Comparison of ENCODE assay signal across 17 cellular contexts in genomic region chr2:136359121-136359965, GRCh38.
"Had no signal": no experiment of that assay in that cellular context is flagged by ENCODE, and none has a peak within 500 bp of the region (broad histone marks: within the 10 kb centered on the region; RNA-seq: fewer than 3 reads in every experiment).

No MANE protein-coding gene starts in this region.

- DNase-seq: activated naive CD8-positive, alpha-beta T cell treated with anti-CD3 and anti-CD28 coated beads, Interleukin-2, amount 10 ng/mL, durations not matched to agents 7 days and 5 days; anterior cingulate cortex; brain microvascular endothelial cell; effector memory CD4-positive, alpha-beta T cell; foreskin melanocyte; head of caudate nucleus; immature natural killer cell; mesenchymal stem cell; naive thymus-derived CD8-positive, alpha-beta T cell; sigmoid colon; spleen; trophoblast cell had no signal

- H3K79me2 ChIP-seq: parathyroid adenoma had no signal

- H3K36me3 ChIP-seq: brain microvascular endothelial cell, neutrophil, sigmoid colon, spleen, suprapubic skin had no signal

- H3K36me3 Mint-ChIP-seq: activated naive CD8-positive, alpha-beta T cell treated with anti-CD3 and anti-CD28 coated beads, Interleukin-2, amount 10 ng/mL, durations not matched to agents 7 days and 5 days; immature natural killer cell; naive thymus-derived CD8-positive, alpha-beta T cell; stimulated activated memory B cell treated with anti-CD40 and anti-IgM and Interleukin-4, amounts not matched to agents 10 μg/mL and 1 μg/mL and 100 μg/mL, for 72 hours had no signal

- H3K27ac Mint-ChIP-seq: activated naive CD8-positive, alpha-beta T cell treated with anti-CD3 and anti-CD28 coated beads, Interleukin-2, amount 10 ng/mL, durations not matched to agents 7 days and 5 days; dendritic cell treated with granulocyte-macrophage colony-stimulating factor and Interleukin-4, amounts not matched to agents 40 ng/mL and 50 ng/mL, for 4 days; stimulated activated memory B cell treated with anti-CD40 and anti-IgM and Interleukin-4, amounts not matched to agents 10 μg/mL and 1 μg/mL and 100 μg/mL, for 72 hours had no signal

- H3K4me3 Mint-ChIP-seq: activated naive CD8-positive, alpha-beta T cell treated with anti-CD3 and anti-CD28 coated beads, Interleukin-2, amount 10 ng/mL, durations not matched to agents 7 days and 5 days; dendritic cell treated with granulocyte-macrophage colony-stimulating factor and Interleukin-4, amounts not matched to agents 40 ng/mL and 50 ng/mL, for 4 days; immature natural killer cell; naive thymus-derived CD8-positive, alpha-beta T cell; stimulated activated memory B cell treated with anti-CD40 and anti-IgM and Interleukin-4, amounts not matched to agents 10 μg/mL and 1 μg/mL and 100 μg/mL, for 72 hours had no signal

- ATAC-seq: stimulated activated memory B cell treated with anti-CD40 and anti-IgM and Interleukin-4, amounts not matched to agents 10 μg/mL and 1 μg/mL and 100 μg/mL, for 72 hours had no signal

- H3K4me3 ChIP-seq: sigmoid colon, spleen, suprapubic skin had no signal

- H3K9me3 Mint-ChIP-seq: activated naive CD8-positive, alpha-beta T cell treated with anti-CD3 and anti-CD28 coated beads, Interleukin-2, amount 10 ng/mL, durations not matched to agents 7 days and 5 days; dendritic cell treated with granulocyte-macrophage colony-stimulating factor and Interleukin-4, amounts not matched to agents 40 ng/mL and 50 ng/mL, for 4 days; immature natural killer cell; stimulated activated memory B cell treated with anti-CD40 and anti-IgM and Interleukin-4, amounts not matched to agents 10 μg/mL and 1 μg/mL and 100 μg/mL, for 72 hours had no signal

- H3K27me3 Mint-ChIP-seq: dendritic cell treated with granulocyte-macrophage colony-stimulating factor and Interleukin-4, amounts not matched to agents 40 ng/mL and 50 ng/mL, for 4 days; naive thymus-derived CD8-positive, alpha-beta T cell; stimulated activated memory B cell treated with anti-CD40 and anti-IgM and Interleukin-4, amounts not matched to agents 10 μg/mL and 1 μg/mL and 100 μg/mL, for 72 hours had no signal

- H3K4me1 ChIP-seq: parathyroid adenoma, suprapubic skin had no signal

- H3K27ac ChIP-seq: brain microvascular endothelial cell, neutrophil, parathyroid adenoma, sigmoid colon, spleen, suprapubic skin had no signal

- H2AFZ ChIP-seq: parathyroid adenoma had no signal

- H3K9me3 ChIP-seq: neutrophil, sigmoid colon, spleen, suprapubic skin had no signal
